ENCODE assay signal across 14 cellular contexts in the genomic region with DNA sequence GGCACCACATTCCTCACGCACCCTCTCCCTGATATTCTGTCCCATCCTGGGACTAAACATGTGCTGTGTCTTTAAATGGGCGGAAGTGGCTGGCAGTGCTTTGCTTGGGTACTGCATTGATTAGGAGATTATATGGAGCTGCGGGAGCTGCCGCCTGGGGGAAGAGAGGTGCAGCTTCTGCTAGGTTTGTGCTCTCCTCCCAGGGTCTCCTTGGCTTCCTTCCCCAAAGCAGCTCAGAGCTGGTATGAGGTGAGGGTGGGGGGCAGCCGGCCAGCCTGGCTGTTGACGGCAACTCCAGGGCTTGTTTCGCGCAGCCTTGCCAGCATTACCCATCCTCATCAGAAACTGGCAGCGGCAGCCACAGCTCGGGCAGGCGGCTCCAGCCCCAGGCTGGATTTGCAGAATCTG.
DNase-seq lines count a peak whose midpoint lies in the region; ATAC-seq and TF ChIP-seq lines count a peak whose summit lies in the region.
"Had no signal": no experiment of that assay in that cellular context is flagged by ENCODE, and none has a peak within 500 bp of the region (broad histone marks: within the 10 kb centered on the region; RNA-seq: fewer than 3 reads in every experiment).

No MANE protein-coding gene starts in this region.

- POLR2A ChIA-PET in naive thymus-derived CD8-positive, alpha-beta T cell (lab: Charles Lee): no interaction called here

- ATAC-seq in T-helper 17 cell: no peak
- no peak for ATAC-seq in activated T-helper 17 cell treated with anti-CD3 and anti-CD28 coated beads, Interleukin-2, amount 50 U/mL, for 72 hours (replicated peaks)
- ATAC-seq in naive thymus-derived CD8-positive, alpha-beta T cell: no peak
- ATAC-seq: activated CD4-positive, CD25-positive, alpha-beta regulatory T cell treated with anti-CD3 and anti-CD28 coated beads, Interleukin-2, amount 50 U/mL, for 24 hours had no signal

- H3K27me3 Mint-ChIP-seq in T-helper 17 cell: no peaks in the 10 kb centered on the region
- H3K27me3 Mint-ChIP-seq in activated T-helper 17 cell treated with anti-CD3 and anti-CD28 coated beads, Interleukin-2, amount 50 U/mL, for 72 hours: no peaks in the 10 kb centered on the region
- H3K27me3 Mint-ChIP-seq in endothelial cell (ENCODE audit: unreplicated experiment): peaks cover 5% of the 10 kb centered on the region
- peaks cover 0 to 1% (median 0%) of the 10 kb centered on the region in 5 donors for H3K27me3 Mint-ChIP-seq in naive thymus-derived CD8-positive, alpha-beta T cell

- peaks cover 10% of the 10 kb centered on the region for H3K27me3 ChIP-seq in mucosa of stomach (ENCODE audit: control insufficient read depth, insufficient read depth, low read length)
- H3K27me3 ChIP-seq: BLaER1 treated with 17β-estradiol and CSF1 and Interleukin-3, amounts not matched to agents 10 nM and 100 nM had no signal

- peaks cover 14% of the 10 kb centered on the region for H3K4me1 ChIP-seq in mucosa of stomach (ENCODE audit: control insufficient read depth, insufficient read depth, low read length)

- no peaks in the 10 kb centered on the region for H3K9me3 Mint-ChIP-seq in activated T-helper 17 cell treated with anti-CD3 and anti-CD28 coated beads, Interleukin-2, amount 50 U/mL, for 72 hours
- no peaks in the 10 kb centered on the region for H3K9me3 Mint-ChIP-seq in endothelial cell (ENCODE audit: unreplicated experiment)
- peaks cover 0 to 9% (median 0%) of the 10 kb centered on the region in 9 donors for H3K9me3 Mint-ChIP-seq in naive thymus-derived CD8-positive, alpha-beta T cell

- peak; percentile 64 for DNase-seq in Ammon's horn (ENCODE audit: low spot score)
- no peak for DNase-seq in T-helper 17 cell
- peak; percentile 52 for DNase-seq in ecto neural progenitor cell (ENCODE audit: low spot score)
- DNase-seq in stimulated activated CD4-positive, alpha-beta T cell treated with anti-CD3 and anti-CD28 coated beads, Interleukin-4, amount 100 ng/mL, for 24 hours: no peak
- DNase-seq in endothelial cell (ENCODE audit: low spot score): no peak
- no peak for DNase-seq in naive thymus-derived CD8-positive, alpha-beta T cell
- DNase-seq: activated T-cell treated with anti-CD3 and anti-CD28 coated beads, Interleukin-2, amount 50 U/mL, for 1 hour; central memory CD4-positive, alpha-beta T cell; NCI-H187 had no signal

- H3K36me3 Mint-ChIP-seq in T-helper 17 cell (ENCODE audit: low read depth) (no peaks in the 10 kb centered on the region), endothelial cell (ENCODE audit: low read depth, unreplicated experiment) (no peaks in the 10 kb centered on the region)
- H3K36me3 Mint-ChIP-seq in activated T-helper 17 cell treated with anti-CD3 and anti-CD28 coated beads, Interleukin-2, amount 50 U/mL, for 72 hours (ENCODE audit: low read depth): peaks cover 15% of the 10 kb centered on the region
- peaks cover 0 to 5% (median 4%) of the 10 kb centered on the region in 3 donors for H3K36me3 Mint-ChIP-seq in naive thymus-derived CD8-positive, alpha-beta T cell

- H3K4me3 Mint-ChIP-seq in T-helper 17 cell: no peak overlapping the region
- H3K4me3 Mint-ChIP-seq in activated T-helper 17 cell treated with anti-CD3 and anti-CD28 coated beads, Interleukin-2, amount 50 U/mL, for 72 hours: no peak overlapping the region
- H3K4me3 Mint-ChIP-seq in endothelial cell (ENCODE audit: unreplicated experiment): no peak overlapping the region
- no peak overlapping the region for H3K4me3 Mint-ChIP-seq in naive thymus-derived CD8-positive, alpha-beta T cell
- H3K4me3 Mint-ChIP-seq: neural crest cell had no signal

- H3K9ac ChIP-seq in mucosa of stomach (ENCODE audit: low read length): peak overlapping the region; percentile 61
- H3K9ac ChIP-seq: BLaER1 treated with 17β-estradiol and CSF1 and Interleukin-3, amounts not matched to agents 10 nM and 100 nM had no signal

- H3K9me3 ChIP-seq in T-helper 17 cell (ENCODE audit: control insufficient read depth, low read length, poor library complexity, severe bottlenecking): no peaks in the 10 kb centered on the region
- no peaks in the 10 kb centered on the region for H3K9me3 ChIP-seq in mucosa of stomach (ENCODE audit: control insufficient read depth, low read length)

- no peak for TF ChIP-seq CTCF in endothelial cell (IDR thresholded peaks at IDR 0.05; ENCODE audit: unreplicated experiment)

- peaks cover 5% of the 10 kb centered on the region for H3K4me1 Mint-ChIP-seq in T-helper 17 cell
- H3K4me1 Mint-ChIP-seq in activated T-helper 17 cell treated with anti-CD3 and anti-CD28 coated beads, Interleukin-2, amount 50 U/mL, for 72 hours: no peaks in the 10 kb centered on the region
- H3K4me1 Mint-ChIP-seq in endothelial cell (ENCODE audit: unreplicated experiment): peaks cover 36% of the 10 kb centered on the region
- H3K4me1 Mint-ChIP-seq in naive thymus-derived CD8-positive, alpha-beta T cell: no peaks in the 10 kb centered on the region

- H3K4me3 ChIP-seq in mucosa of stomach (ENCODE audit: low read length): peak overlapping the region; percentile 12
- H3K4me3 ChIP-seq: BLaER1 treated with 17β-estradiol and CSF1 and Interleukin-3, amounts not matched to agents 10 nM and 100 nM had no signal

- H3K36me3 ChIP-seq in mucosa of stomach (ENCODE audit: control insufficient read depth, insufficient read depth, low read length): no peaks in the 10 kb centered on the region

- H3K27ac Mint-ChIP-seq in T-helper 17 cell (peak overlapping the region; percentile 71), endothelial cell (ENCODE audit: unreplicated experiment) (no peak overlapping the region)
- H3K27ac Mint-ChIP-seq in activated T-helper 17 cell treated with anti-CD3 and anti-CD28 coated beads, Interleukin-2, amount 50 U/mL, for 72 hours: no peak overlapping the region
- no peak overlapping the region for H3K27ac Mint-ChIP-seq in naive thymus-derived CD8-positive, alpha-beta T cell

Comparison
In these comparisons a context has a peak if more than half of its experiments do, and no peak if none do; other contexts are left out.
1. DNase-seq: peak in Ammon's horn (single experiment) and ecto neural progenitor cell (single experiment); none in T-helper 17 cell (0 of 3), stimulated activated CD4-positive, alpha-beta T cell treated with anti-CD3 and anti-CD28 coated beads, Interleukin-4, amount 100 ng/mL, for 24 hours (single experiment), endothelial cell (single experiment) and naive thymus-derived CD8-positive, alpha-beta T cell (0 of 10).